ENCODE assay signal across 9 cellular contexts in the genomic region with DNA sequence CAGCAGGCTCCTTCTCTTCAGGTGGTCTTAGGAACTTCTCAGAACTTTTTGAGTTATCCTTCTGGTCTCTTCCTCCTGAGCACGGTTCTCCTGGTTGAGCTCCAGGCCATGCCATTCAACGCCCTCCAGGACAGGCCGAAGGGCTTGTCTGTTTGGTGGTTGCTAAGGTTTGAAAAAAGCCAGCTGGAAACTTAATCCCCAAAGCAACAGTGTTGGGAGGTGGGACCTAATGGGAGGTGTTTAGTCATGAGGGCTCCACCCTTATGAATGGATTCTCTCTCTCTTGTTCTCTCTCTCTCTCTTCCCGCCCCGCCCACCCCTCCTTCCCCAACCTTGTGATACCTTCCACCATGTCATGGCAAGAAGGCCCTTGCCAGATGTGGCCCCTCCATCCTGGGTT. TPM values are rescaled to one million over a fixed set of nuclear protein-coding genes. Genes with fewer than 3 reads are reported as not detected.
DNase-seq lines count a peak whose midpoint lies in the region; ATAC-seq and TF ChIP-seq lines count a peak whose summit lies in the region.
"Had no signal": no experiment of that assay in that cellular context is flagged by ENCODE, and none has a peak within 500 bp of the region (broad histone marks: within the 10 kb centered on the region; RNA-seq: fewer than 3 reads in every experiment).

No MANE protein-coding gene starts in this region.

- no peak for ATAC-seq in GM19023 (IDR thresholded peaks at IDR 0.05; ENCODE audit: unreplicated experiment)
- ATAC-seq in HG03097 (IDR thresholded peaks at IDR 0.05; ENCODE audit: low FRiP score, unreplicated experiment) = no peak

- 80 to 98% (median 84%) methylated on average over 5 of the region's 5 CpGs for WGBS in spleen, 5 donors

- no peak overlapping the region for H3K4me3 ChIP-seq in left ventricle myocardium inferior
- peak overlapping the region in 4 of 8 donors; percentile 25 to 62 (median 32) for H3K4me3 ChIP-seq in spleen

- in situ Hi-C loops in SK-MEL-5 (cut with HindIII; ENCODE audit: low pct_unique_long_range_greater_than_20kb, low sequenced_read_pairs) = no loop called here

- no peak for TF ChIP-seq CTCF in left ventricle myocardium inferior (IDR thresholded peaks at IDR 0.05; ENCODE audit: borderline replicate concordance)
- TF ChIP-seq CTCF in spleen (IDR thresholded peaks at IDR 0.05 in 8 of 11, conservative IDR thresholded peaks at IDR 0.05 in 3 of 11) = no peak

- H3K27me3 ChIP-seq in left ventricle myocardium inferior (ENCODE audit: low read depth) (no peaks in the 10 kb centered on the region), spleen (replicated peaks in 1 of 7) (no peaks in the 10 kb centered on the region)

- DNase-seq in NCI-H82 (lab: John Stamatoyannopoulos, UW) (peak; percentile 70), NCI-H82 treated with DMSO at 0.1 percent for 48 hours (lab: John Stamatoyannopoulos, UW; ENCODE audit: unreplicated experiment) (no peak), SK-MEL-5 (ENCODE audit: low read depth, low spot score) (peak; percentile 45), left ventricle myocardium inferior (no peak), spleen (no peak), NCI-H1436 treated with DMSO at 0.1 percent for 48 hours (lab: John Stamatoyannopoulos, UW) (no peak)
- DNase-seq: DMS79 treated with DMSO at 0.1 percent for 48 hours had no signal

- no peak for TF ChIP-seq POLR2A in spleen (IDR thresholded peaks at IDR 0.05)

- no peaks in the 10 kb centered on the region for H3K9me3 ChIP-seq in left ventricle myocardium inferior (replicated peaks)
- H3K9me3 ChIP-seq in spleen = no peaks in the 10 kb centered on the region

- intact Hi-C loops in left ventricle myocardium inferior (cut with micrococcal nuclease) = no loop called here
- intact Hi-C loops in spleen (cut with DNase I; ENCODE audit: low total_unique reads) = no loop called here

- H3K27ac ChIP-seq in left ventricle myocardium inferior (replicated peaks) (peak overlapping the region; percentile 13), spleen (peak overlapping the region in 7 of 8 donors; percentile 70 to 94 (median 89))

- H3K4me1 ChIP-seq in left ventricle myocardium inferior (peaks cover 17% of the 10 kb centered on the region), spleen (peaks cover 0 to 30% (median 1%) of the 10 kb centered on the region in 6 donors)

- H3K36me3 ChIP-seq in left ventricle myocardium inferior (peaks cover 7% of the 10 kb centered on the region), spleen (peaks cover 0 to 36% (median 0%) of the 10 kb centered on the region in 6 donors)

RNA-seq across cellular contexts. Expression of a gene that starts 0.9 kb away (rescaled TPM):
- not detected in 2 replicates for total RNA-seq in SK-MEL-5 (2014; rRNA removed; shearing (Covaris generic))
- not detected in 2 replicates for polyA plus RNA-seq in SK-MEL-5 (2015; cell fraction: cytosol; rRNA removed)
- polyA plus RNA-seq in SK-MEL-5 (2015; cell fraction: nucleus; rRNA removed) = 0.36 and 0.95 TPM in 2 replicates
- total RNA-seq in left ventricle myocardium inferior (4.8 TPM), spleen (10 to 100 TPM in 5 of 7 donors, 1 to 10 TPM in 2; 4.5 to 50.2 (median 12.1) TPM)
- 1 to 10 TPM in 1 of 3 donors, under 1 TPM in 2; 0.30 to 1.8 (median 0.37) TPM for polyA plus RNA-seq in spleen

Comparison
In these comparisons a context has a peak if more than half of its experiments do, and no peak if none do; other contexts are left out.
1. DNase-seq: peak in NCI-H82 (single experiment) and SK-MEL-5 (single experiment); none in NCI-H82 treated with DMSO at 0.1 percent for 48 hours (single experiment), left ventricle myocardium inferior (single experiment), spleen (single experiment) and NCI-H1436 treated with DMSO at 0.1 percent for 48 hours (single experiment).